Comparison of ENCODE assay signal across 14 cellular contexts in the genomic region with DNA sequence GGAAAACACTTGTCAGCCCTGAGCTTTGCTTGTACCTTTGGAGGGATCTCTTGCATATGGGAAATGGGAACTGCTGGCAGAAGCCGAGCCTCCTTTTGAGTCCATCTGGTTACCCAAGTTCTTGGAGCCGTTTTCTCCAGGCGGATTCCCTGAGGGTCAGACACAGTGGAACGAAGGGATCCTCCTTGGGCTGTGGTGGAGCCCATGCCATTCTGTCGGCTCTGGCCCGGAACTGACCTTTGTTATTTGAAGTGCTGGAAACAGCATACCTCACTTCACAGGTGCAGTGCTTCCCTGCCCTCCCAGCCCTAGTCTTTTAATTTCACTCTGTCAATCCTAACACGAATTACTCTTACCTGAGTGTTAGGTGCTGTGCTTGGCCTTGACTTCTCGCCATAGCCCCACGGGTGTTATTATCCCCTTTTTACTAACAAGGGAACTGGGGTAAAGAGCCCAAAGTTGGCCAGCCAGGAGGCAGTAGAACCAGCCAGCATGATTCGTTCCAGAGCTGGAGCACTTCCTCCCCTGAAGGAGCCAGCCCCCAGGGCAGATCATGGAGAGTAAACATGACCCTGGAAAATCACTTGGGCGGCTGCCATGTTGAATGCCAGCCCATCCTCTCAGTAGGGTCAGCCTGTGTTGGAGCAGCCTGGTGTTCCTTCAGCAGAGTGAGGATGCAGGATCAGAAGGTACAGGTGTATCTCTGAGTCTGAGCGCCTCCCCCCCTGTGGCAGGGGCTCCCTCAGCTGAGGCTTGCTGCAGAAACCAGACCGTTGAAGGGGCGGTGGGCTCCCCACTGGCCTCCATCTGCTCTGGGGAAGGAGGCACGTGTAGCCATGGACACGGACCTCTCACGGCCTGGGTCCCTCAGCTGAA.
DNase-seq lines count a peak whose midpoint lies in the region; ATAC-seq and TF ChIP-seq lines count a peak whose summit lies in the region.
"Had no signal": no experiment of that assay in that cellular context is flagged by ENCODE, and none has a peak within 500 bp of the region (broad histone marks: within the 10 kb centered on the region; RNA-seq: fewer than 3 reads in every experiment).

No MANE protein-coding gene starts in this region.

- H3K9me3 ChIP-seq in lower lobe of right lung = no peaks in the 10 kb centered on the region
- H3K9me3 ChIP-seq: tibial nerve had no signal

- POLR2A ChIA-PET in HEK293T (lab: Yijun Ruan, JAX) = no interaction called here

- no peak for TF ChIP-seq CTCF in 22Rv1 (IDR thresholded peaks at IDR 0.05)
- TF ChIP-seq CTCF in VCaP (conservative IDR thresholded peaks at IDR 0.05) = 0 out of 2 replicates have a peak, but pooled peaks have one; percentile 9
- no peak for TF ChIP-seq CTCF in lower lobe of right lung (IDR thresholded peaks at IDR 0.05)

- H3K4me1 ChIP-seq in lower lobe of right lung = no peaks in the 10 kb centered on the region
- H3K4me1 ChIP-seq: neural progenitor cell, tibial nerve had no signal

- DNase-seq in G401 (ENCODE audit: low spot score) = peak; percentile 84
- DNase-seq in lower lobe of right lung = peak; percentile 41
- DNase-seq in HEK293T (ENCODE audit: extremely low spot score) = no peak
- DNase-seq in NCI-H226 = no peak
- DNase-seq: effector memory CD4-positive, alpha-beta T cell; GOT3; mammary epithelial cell; stimulated activated CD4-positive, alpha-beta T cell treated with anti-CD3 and anti-CD28 coated beads, Interleukin-4, amount 100 ng/mL, for 4 hours had no signal

- intact Hi-C loops in lower lobe of right lung (cut with DNase I) = no loop called here

- H3K27ac ChIP-seq in 22Rv1 = peak overlapping the region; percentile 92
- H3K27ac ChIP-seq in VCaP = peak overlapping the region; percentile 84
- no peak overlapping the region for H3K27ac ChIP-seq in lower lobe of right lung
- H3K27ac ChIP-seq: neural progenitor cell, tibial nerve had no signal

- H3K4me3 ChIP-seq in lower lobe of right lung = no peak overlapping the region
- H3K4me3 ChIP-seq: neural progenitor cell, tibial nerve had no signal

- no peaks in the 10 kb centered on the region for H3K27me3 ChIP-seq in lower lobe of right lung (ENCODE audit: low read depth)
- H3K27me3 ChIP-seq: neural progenitor cell, tibial nerve had no signal

- peaks cover 13% of the 10 kb centered on the region for H3K36me3 ChIP-seq in lower lobe of right lung
- H3K36me3 ChIP-seq: neural progenitor cell had no signal

- ATAC-seq in lower lobe of right lung (peak; percentile 36 to 57), HG02798 (IDR thresholded peaks at IDR 0.05; ENCODE audit: poor library complexity, unreplicated experiment) (no peak), HG03135 (IDR thresholded peaks at IDR 0.05; ENCODE audit: unreplicated experiment) (no peak)

- in situ Hi-C loops in G401 (cut with HindIII; ENCODE audit: low sequenced_read_pairs) = no loop called here

- CTCF ChIA-PET in HEK293T (lab: Yijun Ruan, JAX) = interaction anchor here (1.2 to 1.8 kb wide), 3 partner anchors 17 to 153 kb away, joined by 3 to 7 read pairs (median 5); no protein-coding TSS in a partner anchor

TF ChIP-seq in HEK293T, 16 proteins besides CTCF, POLR2A, EP300 and RAD21:
- TF ChIP-seq PKNOX1 (IDR thresholded peaks at IDR 0.05) (no peak), SP1 (IDR thresholded peaks at IDR 0.05) (no peak), LEF1 (IDR thresholded peaks at IDR 0.05; ENCODE audit: borderline replicate concordance) (no peak), FOXK2 (IDR thresholded peaks at IDR 0.05) (no peak), FOXM1 (IDR thresholded peaks at IDR 0.05; ENCODE audit: borderline replicate concordance) (no peak), ELF4 (IDR thresholded peaks at IDR 0.05) (no peak), L3MBTL2 (conservative IDR thresholded peaks at IDR 0.05) (no peak), NFRKB (IDR thresholded peaks at IDR 0.05) (no peak), FOXA1 (IDR thresholded peaks at IDR 0.05) (no peak), SUZ12 (IDR thresholded peaks at IDR 0.05) (no peak), BHLHE40 (IDR thresholded peaks at IDR 0.05; ENCODE audit: borderline replicate concordance) (no peak), ARNT (IDR thresholded peaks at IDR 0.05) (no peak), HDGF (IDR thresholded peaks at IDR 0.05; ENCODE audit: borderline replicate concordance) (no peak), ZNF384 (IDR thresholded peaks at IDR 0.05) (no peak), CTBP1 (IDR thresholded peaks at IDR 0.05; ENCODE audit: borderline replicate concordance) (no peak), TARDBP (IDR thresholded peaks at IDR 0.05) (no peak)

Comparison
In these comparisons a context has a peak if more than half of its experiments do, and no peak if none do; other contexts are left out.
1. DNase-seq: peak in G401 (single experiment) and lower lobe of right lung (single experiment); none in HEK293T (single experiment) and NCI-H226 (single experiment).
2. ATAC-seq: peak in lower lobe of right lung (2 of 2); none in HG02798 (single experiment) and HG03135 (single experiment).